Comparison of ENCODE assay signal across 14 cellular contexts in genomic region chr1:109969430-109969829, GRCh38. TPM values are rescaled to one million over a fixed set of nuclear protein-coding genes. Genes with fewer than 3 reads are reported as not detected.
A peak's percentile ranks its signal among the peaks of the same experiment; 100 is the strongest.
DNase-seq lines count a peak whose midpoint lies in the region; ATAC-seq, FAIRE-seq and TF ChIP-seq lines count a peak whose summit lies in the region.
"Had no signal": no experiment of that assay in that cellular context is flagged by ENCODE, and none has a peak within 500 bp of the region (broad histone marks: within the 10 kb centered on the region; RNA-seq: fewer than 3 reads in every experiment).

No MANE protein-coding gene starts in this region.

- TF ChIP-seq POLR2A in H54 (IDR thresholded peaks at IDR 0.05; ENCODE audit: low read depth, low read length) = no peak

- TF ChIP-seq CTCF in fibroblast of mammary gland (conservative IDR thresholded peaks at IDR 0.05; ENCODE audit: control insufficient read depth, insufficient read depth, low read depth, low read length) = no peak

- no peak overlapping the region for H3K4me3 ChIP-seq in fibroblast of mammary gland (ENCODE audit: control insufficient read depth, low read depth, low read length)
- H3K4me3 ChIP-seq: BLaER1 had no signal

- DNase-seq in AG08395 (ENCODE audit: low spot score) (peak; percentile 67), H54 (ENCODE audit: insufficient read length, low spot score) (no peak), RPMI7951 (ENCODE audit: low read depth) (peak; percentile 75), fibroblast of mammary gland (ENCODE audit: low read depth) (peak; percentile 89), putamen (ENCODE audit: low spot score) (no peak)
- no peak for DNase-seq in activated naive CD4-positive, alpha-beta T cell (lab: John Stamatoyannopoulos, UW)
- DNase-seq: activated CD4-positive, CD25-positive, alpha-beta regulatory T cell; caudate nucleus; natural killer cell; SHP77 had no signal

- FAIRE-seq in H54 (lab: Jason Lieb, UNC) = peak; percentile 95
- FAIRE-seq: islet of Langerhans had no signal

- ATAC-seq in HG03571 (IDR thresholded peaks at IDR 0.05; ENCODE audit: unreplicated experiment) (no peak), HG02623 (IDR thresholded peaks at IDR 0.05; ENCODE audit: unreplicated experiment) (no peak)

RNA-seq across cellular contexts. Expression of gene AHCYL1, which starts 15.1 kb away (rescaled TPM):
- total RNA-seq in RPMI7951 (2014; rRNA removed; shearing (Covaris generic)) = 43.1 and 47.5 TPM in 2 replicates

RNA-seq across cellular contexts. Expression of gene CSF1, which starts 58.8 kb away (rescaled TPM):
- 35.4 and 51.5 TPM in 2 replicates for total RNA-seq in RPMI7951 (2014; rRNA removed; shearing (Covaris generic))

Comparison
In these comparisons a context has a peak if more than half of its experiments do, and no peak if none do; other contexts are left out.
1. DNase-seq: peak in AG08395 (single experiment), RPMI7951 (single experiment) and fibroblast of mammary gland (single experiment); none in H54 (single experiment), putamen (single experiment) and activated naive CD4-positive, alpha-beta T cell (0 of 4).